10 cellular contexts compared by ENCODE assay signal in genomic region chr16:789451-789850, GRCh38. TPM values are rescaled to one million over a fixed set of nuclear protein-coding genes. Genes with fewer than 3 reads are reported as not detected.
DNase-seq lines count a peak whose midpoint lies in the region; TF ChIP-seq lines count a peak whose summit lies in the region.
"Had no signal": no experiment of that assay in that cellular context is flagged by ENCODE, and none has a peak within 500 bp of the region (broad histone marks: within the 10 kb centered on the region; RNA-seq: fewer than 3 reads in every experiment).

No MANE protein-coding gene starts in this region.

- no peaks in the 10 kb centered on the region for H3K9me3 ChIP-seq in ES-I3 (ENCODE audit: control insufficient read depth, insufficient read depth, low read length)
- no peaks in the 10 kb centered on the region for H3K9me3 ChIP-seq in OCI-LY1 (ENCODE audit: low read length)
- H3K9me3 ChIP-seq in osteoblast (ENCODE audit: low read depth, low read length) = no peaks in the 10 kb centered on the region
- H3K9me3 ChIP-seq: esophagus muscularis mucosa, pancreas had no signal

- H2AFZ ChIP-seq in OCI-LY1 (ENCODE audit: low read length) (no peak overlapping the region), osteoblast (ENCODE audit: low read length) (no peak overlapping the region)

- H3K36me3 ChIP-seq in ES-I3 (ENCODE audit: insufficient read depth, low read length) (peaks cover 13% of the 10 kb centered on the region), OCI-LY1 (ENCODE audit: insufficient read depth, low read length) (peaks cover 51% of the 10 kb centered on the region), osteoblast (ENCODE audit: insufficient read depth, low read length) (peaks cover 10% of the 10 kb centered on the region)
- H3K36me3 ChIP-seq: pancreas had no signal

- peaks cover 64% of the 10 kb centered on the region for H3K36me3 Mint-ChIP-seq in dendritic cell treated with granulocyte-macrophage colony-stimulating factor and Interleukin-4, amounts not matched to agents 40 ng/mL and 50 ng/mL, for 4 days (ENCODE audit: low read depth)

- H3K27ac Mint-ChIP-seq in dendritic cell treated with granulocyte-macrophage colony-stimulating factor and Interleukin-4, amounts not matched to agents 40 ng/mL and 50 ng/mL, for 4 days = no peak overlapping the region

- H3K27me3 Mint-ChIP-seq in dendritic cell treated with granulocyte-macrophage colony-stimulating factor and Interleukin-4, amounts not matched to agents 40 ng/mL and 50 ng/mL, for 4 days = no peaks in the 10 kb centered on the region

- H3K4me1 Mint-ChIP-seq in dendritic cell treated with granulocyte-macrophage colony-stimulating factor and Interleukin-4, amounts not matched to agents 40 ng/mL and 50 ng/mL, for 4 days (ENCODE audit: low read depth) = peaks cover 18% of the 10 kb centered on the region

- intact Hi-C loops in dendritic cell treated with granulocyte-macrophage colony-stimulating factor and Interleukin-4, amounts not matched to agents 40 ng/mL and 50 ng/mL, for 4 days (cut with micrococcal nuclease) = no loop called here
- intact Hi-C loops in head of caudate nucleus (cut with DNase I) = loop anchor here (5.0 kb wide), 1 partner anchor 77 kb away; no protein-coding TSS in a partner anchor

- H3K27ac ChIP-seq in OCI-LY1 (ENCODE audit: low read depth, low read length, poor library complexity, severe bottlenecking) = no peak overlapping the region
- H3K27ac ChIP-seq in osteoblast (ENCODE audit: low read depth, low read length) = no peak overlapping the region
- H3K27ac ChIP-seq: pancreas had no signal

- DNase-seq in osteoblast (ENCODE audit: insufficient read length, low spot score, missing footprints) = no peak
- no peak for DNase-seq in NCI-H1930 (lab: John Stamatoyannopoulos, UW)
- no peak for DNase-seq in head of caudate nucleus
- DNase-seq in stimulated activated CD4-positive, alpha-beta T cell treated with anti-CD3 and anti-CD28 coated beads, Interleukin-2, amount 100 ng/mL, for 48 hours = no peak
- DNase-seq in NCI-H1436 treated with DMSO at 0.1 percent for 48 hours (lab: John Stamatoyannopoulos, UW) = no peak
- DNase-seq: pancreas had no signal

- 0 out of 2 replicates have a peak overlapping the region, but pooled peaks have one; percentile 83 for H3K9ac ChIP-seq in ES-I3 (ENCODE audit: low read depth, low read length)
- peak overlapping the region; percentile 89 for H3K9ac ChIP-seq in OCI-LY1 (ENCODE audit: low read length)

- H3F3A ChIP-seq in OCI-LY1 (ENCODE audit: insufficient read depth, low read length) = no peaks in the 10 kb centered on the region

- H3K9me3 Mint-ChIP-seq in dendritic cell treated with granulocyte-macrophage colony-stimulating factor and Interleukin-4, amounts not matched to agents 40 ng/mL and 50 ng/mL, for 4 days = no peaks in the 10 kb centered on the region

- no peaks in the 10 kb centered on the region for H3K27me3 ChIP-seq in OCI-LY1 (ENCODE audit: insufficient read depth, low read length)
- no peaks in the 10 kb centered on the region for H3K27me3 ChIP-seq in osteoblast (ENCODE audit: insufficient read depth, low read length)
- H3K27me3 ChIP-seq: esophagus muscularis mucosa, pancreas had no signal

- TF ChIP-seq CTCF in OCI-LY1 (IDR thresholded peaks at IDR 0.05; ENCODE audit: low read length) (no peak), osteoblast (IDR thresholded peaks at IDR 0.05; ENCODE audit: extremely low read depth, low read depth, low read length) (no peak)

- H4K20me1 ChIP-seq in OCI-LY1 (ENCODE audit: insufficient read depth, low read length) (no peaks in the 10 kb centered on the region), osteoblast (ENCODE audit: insufficient read depth, low read length) (peaks cover 27% of the 10 kb centered on the region)

- H3K79me2 ChIP-seq in OCI-LY1 (ENCODE audit: insufficient read depth, low read length) (no peaks in the 10 kb centered on the region), osteoblast (ENCODE audit: insufficient read depth, low read length) (peaks cover 30% of the 10 kb centered on the region)

- no peaks in the 10 kb centered on the region for H3K9me2 ChIP-seq in OCI-LY1 (ENCODE audit: low read depth, low read length)

- peaks cover 4% of the 10 kb centered on the region; the same call in 1 of the 2 replicates for H3K4me1 ChIP-seq in ES-I3 (ENCODE audit: insufficient read depth, low read length)
- H3K4me1 ChIP-seq in OCI-LY1 (ENCODE audit: insufficient read depth, low read length, severe bottlenecking) = peaks cover 23% of the 10 kb centered on the region
- peaks cover 17% of the 10 kb centered on the region for H3K4me1 ChIP-seq in osteoblast (ENCODE audit: insufficient read depth, low read length)

- H3K4me3 Mint-ChIP-seq in dendritic cell treated with granulocyte-macrophage colony-stimulating factor and Interleukin-4, amounts not matched to agents 40 ng/mL and 50 ng/mL, for 4 days = peak overlapping the region; percentile 61

- H3K4me2 ChIP-seq in OCI-LY1 (ENCODE audit: low read length) (peak overlapping the region; percentile 79), osteoblast (ENCODE audit: insufficient read depth, low read length) (peak overlapping the region; percentile 85)

- H3K4me3 ChIP-seq in OCI-LY1 (ENCODE audit: low read depth, low read length, poor library complexity, severe bottlenecking) (peak overlapping the region; percentile 92), osteoblast (ENCODE audit: insufficient read depth, low read length) (peak overlapping the region; percentile 83)

RNA-seq across cellular contexts. Expression of gene CHTF18, which starts 1.0 kb away (rescaled TPM):
- total RNA-seq in osteoblast = 3.3 and 3.8 TPM in 2 replicates

RNA-seq across cellular contexts. Expression of gene RPUSD1, which starts 1.3 kb away (rescaled TPM):
- total RNA-seq in osteoblast = 23.3 and 28.2 TPM in 2 replicates

RNA-seq across cellular contexts. Expression of gene GNG13, which starts 11.1 kb away (rescaled TPM):
- total RNA-seq in osteoblast = not detected in 2 replicates
- total RNA-seq: esophagus muscularis mucosa, pancreas had no signal

RNA-seq across cellular contexts. Expression of gene MSLN, which starts 28.9 kb away (rescaled TPM):
- total RNA-seq in osteoblast = under 0.01 and 1.2 TPM in 2 replicates

RNA-seq across cellular contexts. Expression of gene CIAO3, which starts 48.7 kb away (rescaled TPM):
- total RNA-seq in osteoblast = 32.2 and 35.1 TPM in 2 replicates
